8 cellular contexts compared by ENCODE assay signal in genomic region chr16:69131167-69131748, GRCh38. TPM values are rescaled to one million over a fixed set of nuclear protein-coding genes. Genes with fewer than 3 reads are reported as not detected.
DNase-seq lines count a peak whose midpoint lies in the region; ATAC-seq, FAIRE-seq and TF ChIP-seq lines count a peak whose summit lies in the region.

No MANE protein-coding gene starts in this region.

- peak; percentile 70 for TF ChIP-seq POLR2A in endothelial cell of umbilical vein (IDR thresholded peaks at IDR 0.05; ENCODE audit: low read depth, low read length)

- CTCF ChIA-PET in endothelial cell of umbilical vein (lab: Charles Lee) = interaction anchor here (0.6 to 1.3 kb wide), 2 partner anchors 19 to 28 kb away, joined by 3 read pairs; no protein-coding TSS in a partner anchor
- CTCF ChIA-PET in naive thymus-derived CD4-positive, alpha-beta T cell (lab: Charles Lee) = interaction anchor here (0.6 kb wide), 1 partner anchor 15 kb away, joined by 3 read pairs; no protein-coding TSS in a partner anchor

- no peaks in the 10 kb centered on the region for H3K9me1 ChIP-seq in endothelial cell of umbilical vein (replicated peaks; ENCODE audit: control insufficient read depth, extremely low read depth, insufficient read depth, low read length)

- H3K9me3 ChIP-seq in BLaER1 treated with 17β-estradiol and CSF1 and Interleukin-3, amounts not matched to agents 10 nM and 100 nM (replicated peaks in 1 of 11) = no peaks in the 10 kb centered on the region
- H3K9me3 ChIP-seq in endothelial cell of umbilical vein (replicated peaks; ENCODE audit: control insufficient read depth, insufficient read depth, low read length) = no peaks in the 10 kb centered on the region
- H3K9me3 ChIP-seq in naive thymus-derived CD4-positive, alpha-beta T cell (ENCODE audit: control insufficient read depth in 2 of 3, low read length in 3 of 3) = no peaks in the 10 kb centered on the region

- H3K36me3 ChIP-seq in BLaER1 treated with 17β-estradiol and CSF1 and Interleukin-3, amounts not matched to agents 10 nM and 100 nM = peaks cover 24 to 73% (median 56%) of the 10 kb centered on the region in 11 experiments
- H3K36me3 ChIP-seq in endothelial cell of umbilical vein (ENCODE audit: control insufficient read depth in 2 of 2, extremely low read depth in 1 of 2, insufficient read depth in 2 of 2, low read length in 2 of 2) = no peaks in the 10 kb centered on the region
- peaks cover 0 to 16% (median 3%) of the 10 kb centered on the region in 3 experiments for H3K36me3 ChIP-seq in naive thymus-derived CD4-positive, alpha-beta T cell (ENCODE audit: control insufficient read depth in 2 of 3, insufficient read depth in 3 of 3, low read length in 3 of 3)

- H3K27me3 ChIP-seq in BLaER1 treated with 17β-estradiol and CSF1 and Interleukin-3, amounts not matched to agents 10 nM and 100 nM = no peaks in the 10 kb centered on the region
- H3K27me3 ChIP-seq in endothelial cell of umbilical vein (ENCODE audit: control insufficient read depth in 2 of 2, insufficient read depth in 2 of 2, low read length in 2 of 2) = no peaks in the 10 kb centered on the region
- no peaks in the 10 kb centered on the region for H3K27me3 ChIP-seq in naive thymus-derived CD4-positive, alpha-beta T cell (ENCODE audit: control insufficient read depth in 2 of 2, insufficient read depth in 2 of 2, low read length in 2 of 2)

- peaks cover 32 to 61% (median 44%) of the 10 kb centered on the region in 10 experiments for H3K4me1 ChIP-seq in BLaER1 treated with 17β-estradiol and CSF1 and Interleukin-3, amounts not matched to agents 10 nM and 100 nM
- H3K4me1 ChIP-seq in endothelial cell of umbilical vein (ENCODE audit: control insufficient read depth, extremely low read depth, insufficient read depth, low read length) = peaks cover 26% of the 10 kb centered on the region
- peaks cover 12 to 27% of the 10 kb centered on the region in 2 donors for H3K4me1 ChIP-seq in naive thymus-derived CD4-positive, alpha-beta T cell (ENCODE audit: control insufficient read depth in 2 of 2, insufficient read depth in 2 of 2, low read length in 2 of 2)

- H2AFZ ChIP-seq in endothelial cell of umbilical vein (ENCODE audit: low read depth, low read length) = no peak overlapping the region

- peak overlapping the region; percentile 86 to 98 (median 96) for H3K4me3 ChIP-seq in BLaER1 treated with 17β-estradiol and CSF1 and Interleukin-3, amounts not matched to agents 10 nM and 100 nM
- H3K4me3 ChIP-seq in HFF-Myc (replicated peaks; ENCODE audit: low read depth, low read length) (peak overlapping the region; percentile 99), endothelial cell of umbilical vein (replicated peaks in 1 of 3; ENCODE audit: insufficient read depth in 1 of 3, low read depth in 1 of 3, low read length in 3 of 3) (peak overlapping the region; percentile 94 to 99 (median 96))
- peak overlapping the region; percentile 70 for H3K4me3 ChIP-seq in naive thymus-derived CD4-positive, alpha-beta T cell (ENCODE audit: low read length)

- BruUV-seq in endothelial cell of umbilical vein (replicated peaks; lab: Mats Ljungman, UMichigan) = no TSS peak

- peak overlapping the region; percentile 91 for H3K4me3 Mint-ChIP-seq in T-helper 1 cell treated with Interleukin-12 subunit alpha and Interleukin-12 subunit beta and Interleukin-4 antibody, amounts not matched to agents 30 μg/mL and 1 μg/mL, for 36 hours
- H3K4me3 Mint-ChIP-seq in naive thymus-derived CD4-positive, alpha-beta T cell = peak overlapping the region; percentile 85 to 97 (median 94)

- peaks cover 49 to 94% (median 80%) of the 10 kb centered on the region in 11 experiments for H4K20me1 ChIP-seq in BLaER1 treated with 17β-estradiol and CSF1 and Interleukin-3, amounts not matched to agents 10 nM and 100 nM
- no peaks in the 10 kb centered on the region for H4K20me1 ChIP-seq in endothelial cell of umbilical vein (replicated peaks; ENCODE audit: control insufficient read depth, extremely low read depth, insufficient read depth, low read length)

- no peak for ATAC-seq in naive thymus-derived CD4-positive, alpha-beta T cell
- ATAC-seq in GM19452 (IDR thresholded peaks at IDR 0.05; ENCODE audit: unreplicated experiment) (no peak), GM18867 (IDR thresholded peaks at IDR 0.05; ENCODE audit: unreplicated experiment) (no peak)

- H3K4me1 Mint-ChIP-seq in T-helper 1 cell treated with Interleukin-12 subunit alpha and Interleukin-12 subunit beta and Interleukin-4 antibody, amounts not matched to agents 30 μg/mL and 1 μg/mL, for 36 hours (ENCODE audit: low read depth) = peaks cover 43% of the 10 kb centered on the region
- H3K4me1 Mint-ChIP-seq in naive thymus-derived CD4-positive, alpha-beta T cell = peaks cover 27 to 71% (median 62%) of the 10 kb centered on the region in 7 donors

- POLR2A ChIA-PET in endothelial cell of umbilical vein (lab: Charles Lee) = interaction anchor here (0.5 to 0.6 kb wide), 3 partner anchors 9 to 284 kb away, joined by 3 to 4 read pairs (median 3); no protein-coding TSS in a partner anchor
- POLR2A ChIA-PET in naive thymus-derived CD4-positive, alpha-beta T cell (lab: Charles Lee) = interaction anchor here (0.6 to 1.0 kb wide), 3 partner anchors 11 to 1664 kb away, joined by 3 to 6 read pairs (median 4); no protein-coding TSS in a partner anchor

- dilution Hi-C loops in endothelial cell of umbilical vein (cut with MboI; ENCODE audit: extremely low pct_ligation_motif_present, low sequenced_read_pairs) = no loop called here

- intact Hi-C loops in endothelial cell of umbilical vein (cut with micrococcal nuclease) = no loop called here
- intact Hi-C loops in naive thymus-derived CD4-positive, alpha-beta T cell (cut with micrococcal nuclease) = loop anchor here (5.0 kb wide), 3 partner anchors 256 to 1904 kb away; partner anchors contain the start of genes FHOD1 (in 1 of the 2), SLC9A5 (in 1 of the 2), TERF2 (in 1 of the 2) and TMEM208 (in 1 of the 2)

- peak overlapping the region; percentile 65 to 94 (median 81) for H3K4me2 ChIP-seq in BLaER1 treated with 17β-estradiol and CSF1 and Interleukin-3, amounts not matched to agents 10 nM and 100 nM
- H3K4me2 ChIP-seq in endothelial cell of umbilical vein (ENCODE audit: insufficient read depth, low read length) = peak overlapping the region; percentile 70

- no peak for TF ChIP-seq CTCF in HFF-Myc (IDR thresholded peaks at IDR 0.05; ENCODE audit: low read depth, low read length, missing control alignments)
- no peak for TF ChIP-seq CTCF in endothelial cell of umbilical vein (IDR thresholded peaks at IDR 0.05; ENCODE audit: extremely low read depth in 1 of 2, insufficient read depth in 1 of 2, low read depth in 1 of 2, low read length in 2 of 2)

- peak overlapping the region; percentile 86 for H3K27ac Mint-ChIP-seq in T-helper 1 cell treated with Interleukin-12 subunit alpha and Interleukin-12 subunit beta and Interleukin-4 antibody, amounts not matched to agents 30 μg/mL and 1 μg/mL, for 36 hours
- peak overlapping the region; percentile 83 to 95 (median 93) for H3K27ac Mint-ChIP-seq in naive thymus-derived CD4-positive, alpha-beta T cell

- peak overlapping the region; percentile 93 to 97 (median 96) for H3K27ac ChIP-seq in BLaER1 treated with 17β-estradiol and CSF1 and Interleukin-3, amounts not matched to agents 10 nM and 100 nM
- peak overlapping the region; percentile 83 for H3K27ac ChIP-seq in endothelial cell of umbilical vein (ENCODE audit: insufficient read depth, low read depth, low read length)
- peak overlapping the region; percentile 88 for H3K27ac ChIP-seq in naive thymus-derived CD4-positive, alpha-beta T cell (ENCODE audit: low read depth, low read length)

- peaks cover 17% of the 10 kb centered on the region for H3K36me3 Mint-ChIP-seq in T-helper 1 cell treated with Interleukin-12 subunit alpha and Interleukin-12 subunit beta and Interleukin-4 antibody, amounts not matched to agents 30 μg/mL and 1 μg/mL, for 36 hours (ENCODE audit: low read depth)
- H3K36me3 Mint-ChIP-seq in naive thymus-derived CD4-positive, alpha-beta T cell = peaks cover 0 to 9% (median 4%) of the 10 kb centered on the region in 5 donors

- no peaks in the 10 kb centered on the region for H3K27me3 Mint-ChIP-seq in T-helper 1 cell treated with Interleukin-12 subunit alpha and Interleukin-12 subunit beta and Interleukin-4 antibody, amounts not matched to agents 30 μg/mL and 1 μg/mL, for 36 hours (ENCODE audit: low read depth)
- H3K27me3 Mint-ChIP-seq in naive thymus-derived CD4-positive, alpha-beta T cell = no peaks in the 10 kb centered on the region

- peak; percentile 52 for FAIRE-seq in endothelial cell of umbilical vein (lab: Jason Lieb, UNC)

- DNase-seq in HFF-Myc (ENCODE audit: extremely low read depth, low read depth) (no peak), endothelial cell of umbilical vein (ENCODE audit: low read depth, low spot score) (peak; percentile 16), LoVo (ENCODE audit: low spot score) (no peak)
- peak in 2 of 9 donors; percentile 6 to 37 for DNase-seq in naive thymus-derived CD4-positive, alpha-beta T cell

- H3K9ac ChIP-seq in BLaER1 treated with 17β-estradiol and CSF1 and Interleukin-3, amounts not matched to agents 10 nM and 100 nM = peak overlapping the region; percentile 92 to 98 (median 97)
- H3K9ac ChIP-seq in endothelial cell of umbilical vein (replicated peaks; ENCODE audit: extremely low read depth, insufficient read depth, low read length) = peak overlapping the region; percentile 91

- no peaks in the 10 kb centered on the region for H3K9me3 Mint-ChIP-seq in T-helper 1 cell treated with Interleukin-12 subunit alpha and Interleukin-12 subunit beta and Interleukin-4 antibody, amounts not matched to agents 30 μg/mL and 1 μg/mL, for 36 hours
- no peaks in the 10 kb centered on the region for H3K9me3 Mint-ChIP-seq in naive thymus-derived CD4-positive, alpha-beta T cell

- peaks cover 87% of the 10 kb centered on the region for H3K79me2 ChIP-seq in endothelial cell of umbilical vein (ENCODE audit: control insufficient read depth, insufficient read depth, low read length)

RNA-seq across cellular contexts. Expression of gene CHTF8, which starts 1.1 kb away (rescaled TPM):
- 131 and 139 TPM in 2 replicates for total RNA-seq in endothelial cell of umbilical vein
- 118 and 128 TPM in 2 replicates for polyA plus RNA-seq in endothelial cell of umbilical vein
- 127 and 133 TPM in 2 replicates for polyA plus RNA-seq in endothelial cell of umbilical vein (2011; cell fraction: cytosol; rRNA removed)
- 63.8 and 68.0 TPM in 2 replicates for polyA plus RNA-seq in endothelial cell of umbilical vein (2011; cell fraction: nucleus; rRNA removed)
- polyA plus RNA-seq in endothelial cell of umbilical vein (2012) = 89.0 and 122 TPM in 2 replicates
- polyA minus RNA-seq in endothelial cell of umbilical vein = 152 and 153 TPM in 2 replicates
- 99.5 TPM for polyA minus RNA-seq in endothelial cell of umbilical vein (2011; cell fraction: cytosol; rRNA and poly(A)+ RNA removed)
- polyA minus RNA-seq in endothelial cell of umbilical vein (2011; cell fraction: nucleus; rRNA and poly(A)+ RNA removed) = 38.2 and 38.7 TPM in 2 replicates
- 100 to 1,000 TPM in 3 of 5 experiments, 10 to 100 TPM in 2; 53.3 to 142 (median 133) TPM for total RNA-seq in naive thymus-derived CD4-positive, alpha-beta T cell
- 100 to 1,000 TPM; 178 to 210 TPM for polyA plus RNA-seq in naive thymus-derived CD4-positive, alpha-beta T cell

RNA-seq across cellular contexts. Expression of gene UTP4, which starts 1.2 kb away (rescaled TPM):
- 56.1 and 60.2 TPM in 2 replicates for total RNA-seq in endothelial cell of umbilical vein
- polyA plus RNA-seq in endothelial cell of umbilical vein = 59.5 and 67.2 TPM in 2 replicates
- 52.8 and 58.9 TPM in 2 replicates for polyA plus RNA-seq in endothelial cell of umbilical vein (2011; cell fraction: cytosol; rRNA removed)
- 66.5 and 81.0 TPM in 2 replicates for polyA plus RNA-seq in endothelial cell of umbilical vein (2011; cell fraction: nucleus; rRNA removed)
- polyA plus RNA-seq in endothelial cell of umbilical vein (2012) = 61.6 and 78.5 TPM in 2 replicates
- 108 and 115 TPM in 2 replicates for polyA minus RNA-seq in endothelial cell of umbilical vein
- polyA minus RNA-seq in endothelial cell of umbilical vein (2011; cell fraction: cytosol; rRNA and poly(A)+ RNA removed) = 61.8 TPM
- 30.3 and 44.3 TPM in 2 replicates for polyA minus RNA-seq in endothelial cell of umbilical vein (2011; cell fraction: nucleus; rRNA and poly(A)+ RNA removed)
- total RNA-seq in naive thymus-derived CD4-positive, alpha-beta T cell = 10 to 100 TPM; 31.9 to 56.5 (median 35.1) TPM
- 10 to 100 TPM; 61.1 to 82.0 TPM for polyA plus RNA-seq in naive thymus-derived CD4-positive, alpha-beta T cell

RNA-seq across cellular contexts. Expression of gene HAS3, which starts 25.8 kb away (rescaled TPM):
- total RNA-seq in endothelial cell of umbilical vein = 1.8 TPM in 2 replicates
- 1.5 and 2.3 TPM in 2 replicates for polyA plus RNA-seq in endothelial cell of umbilical vein
- 1.5 TPM in 2 replicates for polyA plus RNA-seq in endothelial cell of umbilical vein (2011; cell fraction: cytosol; rRNA removed)
- polyA plus RNA-seq in endothelial cell of umbilical vein (2011; cell fraction: nucleus; rRNA removed) = 2.8 and 3.3 TPM in 2 replicates
- 3.7 and 4.3 TPM in 2 replicates for polyA plus RNA-seq in endothelial cell of umbilical vein (2012)
- polyA minus RNA-seq in endothelial cell of umbilical vein = 3.4 and 5.0 TPM in 2 replicates
- 1.6 TPM for polyA minus RNA-seq in endothelial cell of umbilical vein (2011; cell fraction: cytosol; rRNA and poly(A)+ RNA removed)
- polyA minus RNA-seq in endothelial cell of umbilical vein (2011; cell fraction: nucleus; rRNA and poly(A)+ RNA removed) = 1.8 TPM in 2 replicates
- 1 to 10 TPM in 4 of 5 experiments, under 1 TPM in 1; 0.73 to 4.2 (median 2.9) TPM for total RNA-seq in naive thymus-derived CD4-positive, alpha-beta T cell
- polyA plus RNA-seq in naive thymus-derived CD4-positive, alpha-beta T cell = under 1 TPM in 1 of 2 donors, not detected in 1; 0.24 TPM

RNA-seq across cellular contexts. Expression of gene SNTB2, which starts 55.7 kb away (rescaled TPM):
- total RNA-seq in endothelial cell of umbilical vein = 73.7 and 76.2 TPM in 2 replicates
- 19.4 and 24.9 TPM in 2 replicates for polyA plus RNA-seq in endothelial cell of umbilical vein
- 21.3 and 22.5 TPM in 2 replicates for polyA plus RNA-seq in endothelial cell of umbilical vein (2011; cell fraction: cytosol; rRNA removed)
- polyA plus RNA-seq in endothelial cell of umbilical vein (2011; cell fraction: nucleus; rRNA removed) = 55.2 and 60.1 TPM in 2 replicates
- 32.0 and 39.8 TPM in 2 replicates for polyA plus RNA-seq in endothelial cell of umbilical vein (2012)
- 146 TPM in 2 replicates for polyA minus RNA-seq in endothelial cell of umbilical vein
- 31.3 TPM for polyA minus RNA-seq in endothelial cell of umbilical vein (2011; cell fraction: cytosol; rRNA and poly(A)+ RNA removed)
- polyA minus RNA-seq in endothelial cell of umbilical vein (2011; cell fraction: nucleus; rRNA and poly(A)+ RNA removed) = 72.9 and 101 TPM in 2 replicates
- 10 to 100 TPM in 4 of 5 experiments, 1 to 10 TPM in 1; 9.7 to 16.4 (median 12.1) TPM for total RNA-seq in naive thymus-derived CD4-positive, alpha-beta T cell
- polyA plus RNA-seq in naive thymus-derived CD4-positive, alpha-beta T cell = 1 to 10 TPM; 3.0 to 6.2 TPM
